In genomic region chr13:58239774-58240268, GRCh38 we compare ENCODE assay signal across 15 cellular contexts.
DNase-seq lines count a peak whose midpoint lies in the region; ATAC-seq and TF ChIP-seq lines count a peak whose summit lies in the region.
"Had no signal": no experiment of that assay in that cellular context is flagged by ENCODE, and none has a peak within 500 bp of the region (broad histone marks: within the 10 kb centered on the region; RNA-seq: fewer than 3 reads in every experiment).

No MANE protein-coding gene starts in this region.

- no peaks in the 10 kb centered on the region for H3K4me1 ChIP-seq in right atrium auricular region
- H3K4me1 ChIP-seq in gastroesophageal sphincter = no peaks in the 10 kb centered on the region
- H3K4me1 ChIP-seq: BLaER1 treated with 17β-estradiol and CSF1 and Interleukin-3, amounts not matched to agents 10 nM and 100 nM had no signal

- TF ChIP-seq EP300 in gastroesophageal sphincter (IDR thresholded peaks at IDR 0.05) = no peak

- DNase-seq in Right ventricle myocardium inferior (ENCODE audit: missing footprints) (peak; percentile 42), right atrium auricular region (ENCODE audit: low spot score) (no peak), left ventricle myocardium superior (peak; percentile 42), GDM1 (lab: John Stamatoyannopoulos, UW) (no peak), iPS-NIHi7 (ENCODE audit: extremely low spot score) (no peak)
- DNase-seq: Calu3; CD4-positive, CD25-positive, alpha-beta regulatory T cell; DMS 273 treated with DMSO at 0.1 percent for 48 hours; HCEC 1CT; HFFc6 had no signal

- no peak for TF ChIP-seq POLR2A in gastroesophageal sphincter (IDR thresholded peaks at IDR 0.05)

- H3K27ac ChIP-seq in right atrium auricular region (peak overlapping the region in 1 of 2 donors; percentile 37), gastroesophageal sphincter (no peak overlapping the region)
- H3K27ac ChIP-seq: 22Rv1; BLaER1 treated with 17β-estradiol and CSF1 and Interleukin-3, amounts not matched to agents 10 nM and 100 nM had no signal

- H3K4me3 ChIP-seq in right atrium auricular region = peak overlapping the region in 1 of 2 donors; percentile 7
- no peak overlapping the region for H3K4me3 ChIP-seq in gastroesophageal sphincter
- H3K4me3 ChIP-seq: BLaER1 treated with 17β-estradiol and CSF1 and Interleukin-3, amounts not matched to agents 10 nM and 100 nM had no signal

- H3K9me3 ChIP-seq in right atrium auricular region (no peaks in the 10 kb centered on the region), gastroesophageal sphincter (no peaks in the 10 kb centered on the region)

- H3K27me3 ChIP-seq in right atrium auricular region (no peaks in the 10 kb centered on the region), gastroesophageal sphincter (no peaks in the 10 kb centered on the region)
- H3K27me3 ChIP-seq: BLaER1 treated with 17β-estradiol and CSF1 and Interleukin-3, amounts not matched to agents 10 nM and 100 nM had no signal

- WGBS in gastroesophageal sphincter (ENCODE audit: low coverage in 1 of 2), 2 donors = 75 to 87% methylated on average over 2 to 7 of the region's 9 CpGs

- intact Hi-C loops in Right ventricle myocardium inferior (cut with DNase I) = loop anchor here (10.0 kb wide), 1 partner anchor 195 kb away; no protein-coding TSS in a partner anchor
- intact Hi-C loops in left ventricle myocardium superior (cut with micrococcal nuclease) = no loop called here

- no peaks in the 10 kb centered on the region for H3K36me3 ChIP-seq in right atrium auricular region
- no peaks in the 10 kb centered on the region for H3K36me3 ChIP-seq in gastroesophageal sphincter
- H3K36me3 ChIP-seq: BLaER1 treated with 17β-estradiol and CSF1 and Interleukin-3, amounts not matched to agents 10 nM and 100 nM had no signal

- no peak for TF ChIP-seq CTCF in right atrium auricular region (IDR thresholded peaks at IDR 0.05)
- TF ChIP-seq CTCF in gastroesophageal sphincter (IDR thresholded peaks at IDR 0.05) = no peak

- ATAC-seq in Right ventricle myocardium inferior = peak; percentile 67
- peak; percentile 19 for ATAC-seq in gastroesophageal sphincter
- ATAC-seq in left ventricle myocardium superior = peak; percentile 77
- ATAC-seq in HG03571 (IDR thresholded peaks at IDR 0.05; ENCODE audit: unreplicated experiment) = no peak
- ATAC-seq: HepG2 had no signal

Comparison
In these comparisons a context has a peak if more than half of its experiments do, and no peak if none do; other contexts are left out.
1. DNase-seq: peak in Right ventricle myocardium inferior (single experiment) and left ventricle myocardium superior (single experiment); none in right atrium auricular region (single experiment), GDM1 (single experiment) and iPS-NIHi7 (single experiment).